ENCODE assay signal across 19 cellular contexts in genomic region chr1:155889566-155889965, GRCh38. TPM values are rescaled to one million over a fixed set of nuclear protein-coding genes. Genes with fewer than 3 reads are reported as not detected.
DNase-seq lines count a peak whose midpoint lies in the region; FAIRE-seq and TF ChIP-seq lines count a peak whose summit lies in the region.
"Had no signal": no experiment of that assay in that cellular context is flagged by ENCODE, and none has a peak within 500 bp of the region (broad histone marks: within the 10 kb centered on the region; RNA-seq: fewer than 3 reads in every experiment).

No MANE protein-coding gene starts in this region.

- peak overlapping the region; percentile 14 for H3K4me2 ChIP-seq in GM23248 (ENCODE audit: unreplicated experiment)
- H3K4me2 ChIP-seq in endothelial cell of umbilical vein (ENCODE audit: insufficient read depth, low read length): peak overlapping the region; percentile 37
- H3K4me2 ChIP-seq in osteoblast (ENCODE audit: insufficient read depth, low read length): peak overlapping the region; percentile 20
- no peak overlapping the region for H3K4me2 ChIP-seq in OCI-LY7 (ENCODE audit: low read length)
- H3K4me2 ChIP-seq: BLaER1 had no signal

- intact Hi-C loops in ascending aorta (cut with DNase I) (no loop called here), endothelial cell of umbilical vein (cut with micrococcal nuclease) (no loop called here), OCI-LY7 (cut with micrococcal nuclease; ENCODE audit: unreplicated experiment) (no loop called here)

- H3K9me3 ChIP-seq in GM23248 (ENCODE audit: low read depth) (no peaks in the 10 kb centered on the region), ascending aorta (no peaks in the 10 kb centered on the region), endothelial cell of umbilical vein (replicated peaks; ENCODE audit: control insufficient read depth, insufficient read depth, low read length) (no peaks in the 10 kb centered on the region), osteoblast (ENCODE audit: low read depth, low read length) (no peaks in the 10 kb centered on the region), OCI-LY7 (ENCODE audit: low read length) (no peaks in the 10 kb centered on the region)
- H3K9me3 ChIP-seq: BLaER1 had no signal

- H3K4me3 ChIP-seq in GM23248: no peak overlapping the region
- H3K4me3 ChIP-seq in ascending aorta: no peak overlapping the region
- no peak overlapping the region for H3K4me3 ChIP-seq in endothelial cell of umbilical vein (replicated peaks in 1 of 3; ENCODE audit: insufficient read depth in 1 of 3, low read depth in 1 of 3, low read length in 3 of 3)
- no peak overlapping the region for H3K4me3 ChIP-seq in osteoblast (ENCODE audit: insufficient read depth, low read length)
- H3K4me3 ChIP-seq in OCI-LY7 (ENCODE audit: low read depth, low read length, poor library complexity, severe bottlenecking): no peak overlapping the region
- H3K4me3 ChIP-seq: BLaER1 had no signal

- peak; percentile 37 for DNase-seq in GM23248
- no peak for DNase-seq in ascending aorta (ENCODE audit: low spot score in 2 of 2)
- DNase-seq in endothelial cell of umbilical vein (ENCODE audit: low read depth, low spot score): peak; percentile 64
- DNase-seq in osteoblast (ENCODE audit: insufficient read length, low spot score, missing footprints): no peak
- DNase-seq in G401 (ENCODE audit: low spot score): no peak
- no peak for DNase-seq in superior temporal gyrus (ENCODE audit: extremely low spot score)
- DNase-seq in C1 segment of cervical spinal cord (lab: John Stamatoyannopoulos, UW): no peak
- no peak for DNase-seq in OCI-LY7 (ENCODE audit: low spot score)
- DNase-seq: KBM-7, NCI-H1092 treated with DMSO at 0.1 percent for 48 hours, NCI-H1694, NCI-H446 treated with DMSO at 0.1 percent for 48 hours, NCI-H82, SHP77 treated with DMSO at 0.1 percent for 48 hours had no signal

- H3F3A ChIP-seq in GM23248 (ENCODE audit: insufficient read depth): peaks cover 44% of the 10 kb centered on the region

- POLR2A ChIA-PET in endothelial cell of umbilical vein (lab: Charles Lee) (interaction anchor here (1.1 kb wide), 1 partner anchor 30 kb away, joined by 4 read pairs; the partner anchor contains the start of gene SYT11), OCI-LY7 (lab: Charles Lee) (interaction anchor here (0.7 to 1.1 kb wide), 3 partner anchors 9 to 27 kb away, joined by 3 to 6 read pairs (median 3); no protein-coding TSS in a partner anchor)

- H3K79me2 ChIP-seq in GM23248 (ENCODE audit: insufficient read depth): no peaks in the 10 kb centered on the region
- H3K79me2 ChIP-seq in endothelial cell of umbilical vein (ENCODE audit: control insufficient read depth, insufficient read depth, low read length): no peaks in the 10 kb centered on the region
- H3K79me2 ChIP-seq in osteoblast (ENCODE audit: insufficient read depth, low read length): no peaks in the 10 kb centered on the region
- H3K79me2 ChIP-seq in OCI-LY7 (ENCODE audit: insufficient read depth, low read depth, low read length): peaks cover 13% of the 10 kb centered on the region; the same call in 1 of the 2 replicates

- H2AFZ ChIP-seq in GM23248: no peak overlapping the region
- no peak overlapping the region for H2AFZ ChIP-seq in endothelial cell of umbilical vein (ENCODE audit: low read depth, low read length)
- H2AFZ ChIP-seq in osteoblast (ENCODE audit: low read length): no peak overlapping the region
- no peak overlapping the region for H2AFZ ChIP-seq in OCI-LY7 (ENCODE audit: low read length)

- BruUV-seq in endothelial cell of umbilical vein (replicated peaks; lab: Mats Ljungman, UMichigan): no TSS peak
- no TSS peak for BruUV-seq in OCI-LY7 (replicated peaks; lab: Mats Ljungman, UMichigan)

- H3K36me3 ChIP-seq in GM23248 (ENCODE audit: low read depth): no peaks in the 10 kb centered on the region
- H3K36me3 ChIP-seq in ascending aorta: peaks cover 15 to 31% of the 10 kb centered on the region in 2 donors
- H3K36me3 ChIP-seq in endothelial cell of umbilical vein (ENCODE audit: control insufficient read depth in 2 of 2, extremely low read depth in 1 of 2, insufficient read depth in 2 of 2, low read length in 2 of 2): no peaks in the 10 kb centered on the region
- H3K36me3 ChIP-seq in osteoblast (ENCODE audit: insufficient read depth, low read length): no peaks in the 10 kb centered on the region
- H3K36me3 ChIP-seq in OCI-LY7 (ENCODE audit: insufficient read depth, low read length): peaks cover 30% of the 10 kb centered on the region

- peak; percentile 59 for FAIRE-seq in endothelial cell of umbilical vein (lab: Jason Lieb, UNC)
- FAIRE-seq: GM12892, GM19239, RCC 7860 had no signal

- no peaks in the 10 kb centered on the region for H4K20me1 ChIP-seq in GM23248 (ENCODE audit: insufficient read depth)
- no peaks in the 10 kb centered on the region for H4K20me1 ChIP-seq in endothelial cell of umbilical vein (replicated peaks; ENCODE audit: control insufficient read depth, extremely low read depth, insufficient read depth, low read length)
- no peaks in the 10 kb centered on the region for H4K20me1 ChIP-seq in osteoblast (ENCODE audit: insufficient read depth, low read length)
- H4K20me1 ChIP-seq in OCI-LY7 (ENCODE audit: insufficient read depth, low read length): no peaks in the 10 kb centered on the region

- H3K9me1 ChIP-seq in endothelial cell of umbilical vein (replicated peaks; ENCODE audit: control insufficient read depth, extremely low read depth, insufficient read depth, low read length): no peaks in the 10 kb centered on the region

- 59 to 60% methylated on average over 2 of the region's 2 CpGs for WGBS in GM23248 (ENCODE audit: low coverage in 1 of 2, low lambda C conversion rate in 2 of 2, missing lambda C conversion rate in 2 of 2), 2 experiments

- CTCF ChIA-PET in endothelial cell of umbilical vein (lab: Charles Lee) (interaction anchor here (0.9 to 1.6 kb wide), 4 partner anchors 20 to 100 kb away, joined by 3 to 4 read pairs (median 3); partner anchors contain the start of gene SYT11), OCI-LY7 (lab: Charles Lee; ENCODE audit: unreplicated experiment) (no interaction called here)

- H3K9me2 ChIP-seq in GM23248 (ENCODE audit: insufficient read depth) (no peaks in the 10 kb centered on the region), OCI-LY7 (ENCODE audit: insufficient read depth, low read length) (no peaks in the 10 kb centered on the region)

- H3K9ac ChIP-seq in GM23248: no peak overlapping the region
- no peak overlapping the region for H3K9ac ChIP-seq in endothelial cell of umbilical vein (replicated peaks; ENCODE audit: extremely low read depth, insufficient read depth, low read length)
- H3K9ac ChIP-seq: BLaER1 had no signal

- H3K4me1 ChIP-seq in GM23248 (ENCODE audit: insufficient read depth) (peaks cover 37% of the 10 kb centered on the region), ascending aorta (peaks cover 0 to 18% of the 10 kb centered on the region in 2 donors), endothelial cell of umbilical vein (ENCODE audit: control insufficient read depth, extremely low read depth, insufficient read depth, low read length) (peaks cover 39% of the 10 kb centered on the region), osteoblast (ENCODE audit: insufficient read depth, low read length) (peaks cover 49% of the 10 kb centered on the region), OCI-LY7 (ENCODE audit: insufficient read depth, low read length, poor library complexity, severe bottlenecking) (peaks cover 53% of the 10 kb centered on the region)

- H3K27ac ChIP-seq in GM23248 (peak overlapping the region; percentile 10; the same call in 1 of the 2 replicates), ascending aorta (peak overlapping the region; percentile 29 to 66), endothelial cell of umbilical vein (ENCODE audit: insufficient read depth, low read depth, low read length) (peak overlapping the region; percentile 10), osteoblast (ENCODE audit: low read depth, low read length) (peak overlapping the region; percentile 70), OCI-LY7 (ENCODE audit: low read depth, low read length, poor library complexity, severe bottlenecking) (no peak overlapping the region)
- H3K27ac ChIP-seq: BLaER1 had no signal

- no peak for TF ChIP-seq CTCF in ascending aorta (IDR thresholded peaks at IDR 0.05)
- TF ChIP-seq CTCF in endothelial cell of umbilical vein (IDR thresholded peaks at IDR 0.05; ENCODE audit: extremely low read depth in 1 of 2, insufficient read depth in 1 of 2, low read depth in 1 of 2, low read length in 2 of 2): no peak
- TF ChIP-seq CTCF in osteoblast (IDR thresholded peaks at IDR 0.05; ENCODE audit: extremely low read depth, low read depth, low read length): no peak
- no peak for TF ChIP-seq CTCF in OCI-LY7 (conservative IDR thresholded peaks at IDR 0.05; ENCODE audit: low read length)

- dilution Hi-C loops in endothelial cell of umbilical vein (cut with MboI; ENCODE audit: extremely low pct_ligation_motif_present, low sequenced_read_pairs): no loop called here

- TF ChIP-seq POLR2A in endothelial cell of umbilical vein (IDR thresholded peaks at IDR 0.05; ENCODE audit: low read depth, low read length): no peak

- H3K27me3 ChIP-seq in GM23248 (replicated peaks; ENCODE audit: insufficient read depth) (no peaks in the 10 kb centered on the region), ascending aorta (no peaks in the 10 kb centered on the region), endothelial cell of umbilical vein (ENCODE audit: control insufficient read depth in 2 of 2, insufficient read depth in 2 of 2, low read length in 2 of 2) (no peaks in the 10 kb centered on the region), osteoblast (ENCODE audit: insufficient read depth, low read length) (no peaks in the 10 kb centered on the region)
- H3K27me3 ChIP-seq: BLaER1 had no signal

- in situ Hi-C loops in GM23248 (cut with MboI): no loop called here
- in situ Hi-C loops in G401 (cut with HindIII; ENCODE audit: low sequenced_read_pairs): no loop called here

RNA-seq across cellular contexts. Expression of gene RIT1, which starts 21.6 kb away (rescaled TPM):
- total RNA-seq in GM23248 (2014; rRNA removed; shearing (Covaris generic)): 29.7 and 32.4 TPM in 2 replicates
- polyA plus RNA-seq in GM23248 (2016; fragmentation: Nextera tagmentation; extraction: Ambion mirVana) (30.5 and 33.1 TPM in 2 replicates), endothelial cell of umbilical vein (52.0 and 65.5 TPM in 2 replicates)
- total RNA-seq in ascending aorta (17.1 TPM), endothelial cell of umbilical vein (46.4 and 47.8 TPM in 2 replicates), osteoblast (36.9 and 39.5 TPM in 2 replicates), OCI-LY7 (2022) (20.8 and 21.0 TPM in 2 replicates)
- 56.2 and 62.6 TPM in 2 replicates for polyA plus RNA-seq in endothelial cell of umbilical vein (2011; cell fraction: cytosol; rRNA removed)
- polyA plus RNA-seq in endothelial cell of umbilical vein (2011; cell fraction: nucleus; rRNA removed): 41.7 and 45.6 TPM in 2 replicates
- polyA plus RNA-seq in endothelial cell of umbilical vein (2012): 36.1 and 37.2 TPM in 2 replicates
- polyA minus RNA-seq in endothelial cell of umbilical vein: 79.4 and 130 TPM in 2 replicates
- polyA minus RNA-seq in endothelial cell of umbilical vein (2011; cell fraction: cytosol; rRNA and poly(A)+ RNA removed): 15.1 TPM
- 21.7 and 35.0 TPM in 2 replicates for polyA minus RNA-seq in endothelial cell of umbilical vein (2011; cell fraction: nucleus; rRNA and poly(A)+ RNA removed)
- 22.6 and 43.9 TPM in 2 replicates for total RNA-seq in G401 (2014; rRNA removed; shearing (Covaris generic))
- 15.9 and 17.2 TPM in 2 replicates for total RNA-seq in OCI-LY7 (2014; rRNA removed; shearing (Covaris generic))

RNA-seq across cellular contexts. Expression of gene SYT11, which starts 30.2 kb away (rescaled TPM):
- 28.5 and 30.2 TPM in 2 replicates for total RNA-seq in GM23248 (2014; rRNA removed; shearing (Covaris generic))
- polyA plus RNA-seq in GM23248 (2016; fragmentation: Nextera tagmentation; extraction: Ambion mirVana): 16.2 and 18.3 TPM in 2 replicates
- total RNA-seq in ascending aorta: 17.7 TPM
- total RNA-seq in endothelial cell of umbilical vein: 33.7 and 36.5 TPM in 2 replicates
- 27.6 and 28.2 TPM in 2 replicates for polyA plus RNA-seq in endothelial cell of umbilical vein
- 24.2 and 26.2 TPM in 2 replicates for polyA plus RNA-seq in endothelial cell of umbilical vein (2011; cell fraction: cytosol; rRNA removed)
- polyA plus RNA-seq in endothelial cell of umbilical vein (2011; cell fraction: nucleus; rRNA removed): 18.3 and 18.5 TPM in 2 replicates
- 28.6 and 33.6 TPM in 2 replicates for polyA plus RNA-seq in endothelial cell of umbilical vein (2012)
- 71.3 and 78.1 TPM in 2 replicates for polyA minus RNA-seq in endothelial cell of umbilical vein
- polyA minus RNA-seq in endothelial cell of umbilical vein (2011; cell fraction: cytosol; rRNA and poly(A)+ RNA removed): 0.20 TPM
- 16.8 and 20.6 TPM in 2 replicates for polyA minus RNA-seq in endothelial cell of umbilical vein (2011; cell fraction: nucleus; rRNA and poly(A)+ RNA removed)
- 33.3 and 34.5 TPM in 2 replicates for total RNA-seq in osteoblast
- total RNA-seq in G401 (2014; rRNA removed; shearing (Covaris generic)): 4.9 and 5.8 TPM in 2 replicates
- 41.6 and 41.8 TPM in 2 replicates for total RNA-seq in OCI-LY7 (2014; rRNA removed; shearing (Covaris generic))
- 56.8 and 60.8 TPM in 2 replicates for total RNA-seq in OCI-LY7 (2022)

RNA-seq across cellular contexts. Expression of gene GON4L, which starts 32.6 kb away (rescaled TPM):
- 20.4 and 24.4 TPM in 2 replicates for total RNA-seq in GM23248 (2014; rRNA removed; shearing (Covaris generic))
- polyA plus RNA-seq in GM23248 (2016; fragmentation: Nextera tagmentation; extraction: Ambion mirVana) (24.9 and 30.3 TPM in 2 replicates), endothelial cell of umbilical vein (29.5 and 30.5 TPM in 2 replicates)
- total RNA-seq in ascending aorta (19.9 TPM), endothelial cell of umbilical vein (58.7 and 60.4 TPM in 2 replicates), osteoblast (39.4 and 44.2 TPM in 2 replicates), OCI-LY7 (2022) (78.0 and 80.0 TPM in 2 replicates)
- polyA plus RNA-seq in endothelial cell of umbilical vein (2011; cell fraction: cytosol; rRNA removed): 17.6 and 17.9 TPM in 2 replicates
- polyA plus RNA-seq in endothelial cell of umbilical vein (2011; cell fraction: nucleus; rRNA removed): 97.5 and 98.8 TPM in 2 replicates
- 20.2 and 26.1 TPM in 2 replicates for polyA plus RNA-seq in endothelial cell of umbilical vein (2012)
- 66.2 and 73.9 TPM in 2 replicates for polyA minus RNA-seq in endothelial cell of umbilical vein
- 17.1 TPM for polyA minus RNA-seq in endothelial cell of umbilical vein (2011; cell fraction: cytosol; rRNA and poly(A)+ RNA removed)
- polyA minus RNA-seq in endothelial cell of umbilical vein (2011; cell fraction: nucleus; rRNA and poly(A)+ RNA removed): 52.2 and 83.8 TPM in 2 replicates
- 9.4 and 14.3 TPM in 2 replicates for total RNA-seq in G401 (2014; rRNA removed; shearing (Covaris generic))
- total RNA-seq in OCI-LY7 (2014; rRNA removed; shearing (Covaris generic)): 44.9 and 46.0 TPM in 2 replicates

RNA-seq across cellular contexts. Expression of gene KHDC4, which starts 44.6 kb away (rescaled TPM):
- total RNA-seq in GM23248 (2014; rRNA removed; shearing (Covaris generic)): 24.2 TPM in 2 replicates
- 25.3 and 27.8 TPM in 2 replicates for polyA plus RNA-seq in GM23248 (2016; fragmentation: Nextera tagmentation; extraction: Ambion mirVana)
- total RNA-seq in ascending aorta: 101 TPM
- 54.1 and 55.6 TPM in 2 replicates for total RNA-seq in endothelial cell of umbilical vein
- polyA plus RNA-seq in endothelial cell of umbilical vein: 47.9 and 48.6 TPM in 2 replicates
- polyA plus RNA-seq in endothelial cell of umbilical vein (2011; cell fraction: cytosol; rRNA removed): 22.4 and 25.5 TPM in 2 replicates
- polyA plus RNA-seq in endothelial cell of umbilical vein (2011; cell fraction: nucleus; rRNA removed): 123 and 207 TPM in 2 replicates
- 19.8 and 29.0 TPM in 2 replicates for polyA plus RNA-seq in endothelial cell of umbilical vein (2012)
- polyA minus RNA-seq in endothelial cell of umbilical vein: 75.4 and 81.4 TPM in 2 replicates
- 50.2 TPM for polyA minus RNA-seq in endothelial cell of umbilical vein (2011; cell fraction: cytosol; rRNA and poly(A)+ RNA removed)
- polyA minus RNA-seq in endothelial cell of umbilical vein (2011; cell fraction: nucleus; rRNA and poly(A)+ RNA removed): 68.0 and 96.9 TPM in 2 replicates
- 32.7 and 37.3 TPM in 2 replicates for total RNA-seq in osteoblast
- total RNA-seq in G401 (2014; rRNA removed; shearing (Covaris generic)): 30.0 and 52.6 TPM in 2 replicates
- total RNA-seq in OCI-LY7 (2014; rRNA removed; shearing (Covaris generic)): 84.6 and 88.9 TPM in 2 replicates
- total RNA-seq in OCI-LY7 (2022): 121 and 127 TPM in 2 replicates

RNA-seq across cellular contexts. Expression of gene RXFP4, which starts 51.9 kb away (rescaled TPM):
- total RNA-seq in GM23248 (2014; rRNA removed; shearing (Covaris generic)): not detected in 2 replicates
- polyA plus RNA-seq in GM23248 (2016; fragmentation: Nextera tagmentation; extraction: Ambion mirVana): 0.20 and 0.39 TPM in 2 replicates
- not detected for total RNA-seq in ascending aorta
- total RNA-seq in endothelial cell of umbilical vein: not detected in 2 replicates
- polyA plus RNA-seq in endothelial cell of umbilical vein: not detected in 2 replicates
- polyA plus RNA-seq in endothelial cell of umbilical vein (2011; cell fraction: cytosol; rRNA removed): not detected in 2 replicates
- polyA plus RNA-seq in endothelial cell of umbilical vein (2011; cell fraction: nucleus; rRNA removed): not detected in 2 replicates
- polyA plus RNA-seq in endothelial cell of umbilical vein (2012): not detected in 2 replicates
- polyA minus RNA-seq in endothelial cell of umbilical vein: not detected in 2 replicates
- polyA minus RNA-seq in endothelial cell of umbilical vein (2011; cell fraction: cytosol; rRNA and poly(A)+ RNA removed): not detected
- polyA minus RNA-seq in endothelial cell of umbilical vein (2011; cell fraction: nucleus; rRNA and poly(A)+ RNA removed): 0.34 TPM in 1 of 2 replicates, not detected in the other
- not detected in 2 replicates for total RNA-seq in osteoblast
- not detected in 2 replicates for total RNA-seq in G401 (2014; rRNA removed; shearing (Covaris generic))
- total RNA-seq in OCI-LY7 (2014; rRNA removed; shearing (Covaris generic)): 3.0 TPM in 1 of 2 replicates, not detected in the other
- 0.34 TPM in 1 of 2 replicates, not detected in the other for total RNA-seq in OCI-LY7 (2022)
- polyA plus RNA-seq: AG04450 had no signal

Comparison
In these comparisons a context has a peak if more than half of its experiments do, and no peak if none do; other contexts are left out.
1. DNase-seq: peak in GM23248 (single experiment) and endothelial cell of umbilical vein (single experiment); none in ascending aorta (0 of 2), osteoblast (single experiment), G401 (single experiment), superior temporal gyrus (single experiment), C1 segment of cervical spinal cord (0 of 14) and OCI-LY7 (single experiment).